In the genomic region with DNA sequence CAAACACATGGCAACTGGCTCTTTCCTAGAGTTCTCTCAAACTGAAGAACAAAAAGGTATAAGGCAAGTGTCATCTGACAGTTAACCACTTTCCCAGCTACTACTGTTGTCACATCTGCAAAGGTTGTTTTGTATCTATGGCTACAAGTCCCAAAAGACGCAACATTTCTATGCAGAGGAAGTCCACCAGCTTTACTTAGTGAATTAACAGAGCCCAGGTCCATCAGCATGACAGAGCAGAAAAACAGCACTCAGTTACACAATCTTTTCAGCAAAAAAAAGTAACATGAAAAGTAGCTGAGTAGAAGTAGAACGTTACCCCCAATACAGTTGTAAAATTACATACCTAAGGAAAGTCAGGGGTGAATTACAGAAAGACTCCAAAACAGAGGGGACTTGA, we compare ENCODE assay signal across 12 cellular contexts. TPM values are rescaled to one million over a fixed set of nuclear protein-coding genes. Genes with fewer than 3 reads are reported as not detected.
A peak's percentile ranks its signal among the peaks of the same experiment; 100 is the strongest.
DNase-seq lines count a peak whose midpoint lies in the region; ATAC-seq, FAIRE-seq and TF ChIP-seq lines count a peak whose summit lies in the region.
"Had no signal": no experiment of that assay in that cellular context is flagged by ENCODE, and none has a peak within 500 bp of the region (broad histone marks: within the 10 kb centered on the region; RNA-seq: fewer than 3 reads in every experiment).

No MANE protein-coding gene starts in this region.

- H3K4me3 Mint-ChIP-seq in activated naive CD8-positive, alpha-beta T cell treated with anti-CD3 and anti-CD28 coated beads, Interleukin-2, amount 10 ng/mL, durations not matched to agents 7 days and 5 days: no peak overlapping the region

- H3K4me1 Mint-ChIP-seq in activated naive CD8-positive, alpha-beta T cell treated with anti-CD3 and anti-CD28 coated beads, Interleukin-2, amount 10 ng/mL, durations not matched to agents 7 days and 5 days: peaks cover 42% of the 10 kb centered on the region

- H3K4me3 ChIP-seq in AG04450 (ENCODE audit: low read depth, low read length) (no peak overlapping the region), HL-60 (replicated peaks; ENCODE audit: insufficient read depth, low read length) (no peak overlapping the region)

- DNase-seq in AG04450 (ENCODE audit: low read depth, low spot score) (no peak), HL-60 (ENCODE audit: low read depth in 1 of 2, low spot score in 1 of 2) (peak in 1 of 2 experiments; percentile 77), kidney tubule cell (ENCODE audit: low spot score) (peak; percentile 21), frontal cortex (ENCODE audit: low spot score in 2 of 2) (no peak), NCI-H1092 (lab: John Stamatoyannopoulos, UW) (no peak)
- no peak for DNase-seq in activated naive CD8-positive, alpha-beta T cell treated with anti-CD3 and anti-CD28 coated beads, Interleukin-2, amount 10 ng/mL, durations not matched to agents 7 days and 5 days
- DNase-seq in activated CD4-positive, CD25-positive, alpha-beta regulatory T cell treated with anti-CD3 and anti-CD28 coated beads, Interleukin-2, amount 50 U/mL, for 72 hours: no peak
- DNase-seq: amygdala, NCI-H2029 treated with DMSO at 0.1 percent for 48 hours, RPMI8226 had no signal

- POLR2A ChIA-PET in AG04450 (lab: Yijun Ruan, JAX): no interaction called here
- POLR2A ChIA-PET in activated naive CD8-positive, alpha-beta T cell treated with anti-CD3 and anti-CD28 coated beads, Interleukin-2, amount 10 ng/mL, durations not matched to agents 7 days and 5 days (lab: Charles Lee): interaction anchor here (2.0 kb wide), 1 partner anchor 12 kb away, joined by 4 read pairs; the partner anchor contains the start of genes CPSF7 and SDHAF2

- H3K27ac Mint-ChIP-seq in activated naive CD8-positive, alpha-beta T cell treated with anti-CD3 and anti-CD28 coated beads, Interleukin-2, amount 10 ng/mL, durations not matched to agents 7 days and 5 days: peak overlapping the region; percentile 73

- CTCF ChIA-PET in AG04450 (lab: Charles Lee): interaction anchor here (1.1 to 2.1 kb wide), 3 partner anchors 18 to 99 kb away, joined by 3 to 9 read pairs (median 8); no protein-coding TSS in a partner anchor

- TF ChIP-seq CTCF in AG04450 (IDR thresholded peaks at IDR 0.05; ENCODE audit: low read depth, low read length): no peak
- no peak for TF ChIP-seq CTCF in HL-60 (IDR thresholded peaks at IDR 0.05; ENCODE audit: insufficient read depth, low read length)

- H3K36me3 Mint-ChIP-seq in activated naive CD8-positive, alpha-beta T cell treated with anti-CD3 and anti-CD28 coated beads, Interleukin-2, amount 10 ng/mL, durations not matched to agents 7 days and 5 days: peaks cover 49% of the 10 kb centered on the region

- H3K27me3 ChIP-seq in AG04450 (ENCODE audit: control insufficient read depth, insufficient read depth, low read length) (no peaks in the 10 kb centered on the region), HL-60 (ENCODE audit: insufficient read depth, poor library complexity, severe bottlenecking) (no peaks in the 10 kb centered on the region)

- H3K27ac ChIP-seq in AG04450 (ENCODE audit: low read depth, low read length) (peak overlapping the region; percentile 4), HL-60 (replicated peaks) (peak overlapping the region; percentile 81)

- ATAC-seq in activated naive CD8-positive, alpha-beta T cell treated with anti-CD3 and anti-CD28 coated beads, Interleukin-2, amount 10 ng/mL, durations not matched to agents 7 days and 5 days (ENCODE audit: low read depth): no peak
- no peak for ATAC-seq in GM21619 (IDR thresholded peaks at IDR 0.05; ENCODE audit: unreplicated experiment)

- FAIRE-seq in frontal cortex (lab: Jason Lieb, UNC): no peak
- FAIRE-seq: endothelial cell of umbilical vein had no signal

- no peaks in the 10 kb centered on the region for H3K27me3 Mint-ChIP-seq in activated naive CD8-positive, alpha-beta T cell treated with anti-CD3 and anti-CD28 coated beads, Interleukin-2, amount 10 ng/mL, durations not matched to agents 7 days and 5 days

- H3K9me3 ChIP-seq in AG04450 (ENCODE audit: control insufficient read depth, insufficient read depth, low read length): no peaks in the 10 kb centered on the region

- no peaks in the 10 kb centered on the region for H3K9me3 Mint-ChIP-seq in activated naive CD8-positive, alpha-beta T cell treated with anti-CD3 and anti-CD28 coated beads, Interleukin-2, amount 10 ng/mL, durations not matched to agents 7 days and 5 days

RNA-seq across cellular contexts. Expression of gene CPSF7, which starts 12.1 kb away (rescaled TPM):
- polyA plus RNA-seq in AG04450 (2011; rRNA removed): 37.3 and 40.3 TPM in 2 replicates
- polyA minus RNA-seq in AG04450 (2011; rRNA and poly(A)+ RNA removed): 45.7 and 50.7 TPM in 2 replicates
- 100 to 1,000 TPM; 115 to 118 TPM for total RNA-seq in activated naive CD8-positive, alpha-beta T cell treated with anti-CD3 and anti-CD28 coated beads, Interleukin-2, amount 10 ng/mL, durations not matched to agents 7 days and 5 days
- total RNA-seq in frontal cortex: 15.5 TPM

RNA-seq across cellular contexts. Expression of gene SDHAF2, which starts 12.3 kb away (rescaled TPM):
- 71.6 and 86.5 TPM in 2 replicates for polyA plus RNA-seq in AG04450 (2011; rRNA removed)
- 59.9 and 74.6 TPM in 2 replicates for polyA minus RNA-seq in AG04450 (2011; rRNA and poly(A)+ RNA removed)
- 10 to 100 TPM; 48.5 to 53.1 TPM for total RNA-seq in activated naive CD8-positive, alpha-beta T cell treated with anti-CD3 and anti-CD28 coated beads, Interleukin-2, amount 10 ng/mL, durations not matched to agents 7 days and 5 days
- total RNA-seq in frontal cortex: 68.5 TPM

RNA-seq across cellular contexts. Expression of gene TMEM216, which starts 25.3 kb away (rescaled TPM):
- polyA plus RNA-seq in AG04450 (2011; rRNA removed): 28.8 and 32.6 TPM in 2 replicates
- polyA minus RNA-seq in AG04450 (2011; rRNA and poly(A)+ RNA removed): 18.0 and 21.6 TPM in 2 replicates
- total RNA-seq in activated naive CD8-positive, alpha-beta T cell treated with anti-CD3 and anti-CD28 coated beads, Interleukin-2, amount 10 ng/mL, durations not matched to agents 7 days and 5 days: 10 to 100 TPM; 10.5 to 11.1 TPM
- total RNA-seq in frontal cortex: 10.2 TPM

RNA-seq across cellular contexts. Expression of gene TMEM138, which starts 55.5 kb away (rescaled TPM):
- 71.7 and 79.2 TPM in 2 replicates for polyA plus RNA-seq in AG04450 (2011; rRNA removed)
- 29.8 and 40.9 TPM in 2 replicates for polyA minus RNA-seq in AG04450 (2011; rRNA and poly(A)+ RNA removed)
- total RNA-seq in activated naive CD8-positive, alpha-beta T cell treated with anti-CD3 and anti-CD28 coated beads, Interleukin-2, amount 10 ng/mL, durations not matched to agents 7 days and 5 days: 10 to 100 TPM; 53.4 to 57.7 TPM
- total RNA-seq in frontal cortex: 28.5 TPM

RNA-seq across cellular contexts. Expression of gene CYB561A3, which starts 56.0 kb away (rescaled TPM):
- 34.5 and 43.7 TPM in 2 replicates for polyA plus RNA-seq in AG04450 (2011; rRNA removed)
- 37.5 and 46.2 TPM in 2 replicates for polyA minus RNA-seq in AG04450 (2011; rRNA and poly(A)+ RNA removed)
- total RNA-seq in activated naive CD8-positive, alpha-beta T cell treated with anti-CD3 and anti-CD28 coated beads, Interleukin-2, amount 10 ng/mL, durations not matched to agents 7 days and 5 days: 10 to 100 TPM; 43.6 to 44.7 TPM
- total RNA-seq in frontal cortex: 4.9 TPM
